8 cellular contexts compared by ENCODE assay signal in the genomic region with DNA sequence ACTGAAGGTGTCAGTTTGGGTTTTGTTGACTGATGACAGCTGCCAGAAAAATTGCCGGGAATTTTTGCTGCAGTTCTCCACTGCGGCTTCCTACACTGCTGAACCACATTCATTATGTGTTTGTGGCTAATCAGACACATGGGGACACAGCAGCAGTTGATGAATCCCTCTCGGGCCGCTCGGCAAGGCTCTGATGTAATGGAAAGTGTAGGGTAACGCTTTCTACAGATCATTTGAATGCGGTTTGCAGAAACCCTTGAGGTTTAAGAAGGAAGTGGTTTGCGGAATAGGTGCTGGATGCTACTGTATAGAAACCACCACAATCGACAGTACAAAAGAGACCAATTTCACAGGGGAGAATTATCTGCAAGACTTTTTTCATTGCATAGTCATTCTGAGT.
DNase-seq lines count a peak whose midpoint lies in the region; ATAC-seq and TF ChIP-seq lines count a peak whose summit lies in the region.

No MANE protein-coding gene starts in this region.

- H3K9me3 ChIP-seq in thyroid gland: no peaks in the 10 kb centered on the region

- peaks cover 9% of the 10 kb centered on the region for H3K9me3 Mint-ChIP-seq in stimulated activated naive CD8-positive, alpha-beta T cell treated with anti-CD3 and anti-CD28 coated beads, Interleukin-15, Interleukin-2, amounts not matched to agents 100 ng/mL and 50 ng/mL, for 24 hours

- H3K27me3 ChIP-seq in KMS-11 (ENCODE audit: insufficient read depth, low read depth): peaks cover 90% of the 10 kb centered on the region
- no peaks in the 10 kb centered on the region for H3K27me3 ChIP-seq in thyroid gland

- DNase-seq in EH (ENCODE audit: low read depth): peak; percentile 68
- DNase-seq in activated CD4-positive, alpha-beta T cell treated with anti-CD3 and anti-CD28 coated beads, Interleukin-2, amount 50 U/mL, for 1 hour: peak; percentile 25
- DNase-seq in fibroblast of pulmonary artery (ENCODE audit: low read depth): peak; percentile 41
- DNase-seq in thyroid gland: no peak
- DNase-seq in NCI-H1048 (lab: John Stamatoyannopoulos, UW): no peak

- WGBS in thyroid gland, 2 donors: 76 to 78% methylated on average over 9 of the region's 9 CpGs

- no peak for TF ChIP-seq CTCF in KMS-11 (conservative IDR thresholded peaks at IDR 0.05; ENCODE audit: low read depth, low read length)
- no peak for TF ChIP-seq CTCF in fibroblast of pulmonary artery (IDR thresholded peaks at IDR 0.05; ENCODE audit: low read length, missing control alignments)
- TF ChIP-seq CTCF in thyroid gland (IDR thresholded peaks at IDR 0.05): no peak

- no peak overlapping the region for H3K9ac ChIP-seq in KMS-11

- intact Hi-C loops in thyroid gland (cut with DNase I): no loop called here

- H3K36me3 ChIP-seq in KMS-11 (ENCODE audit: insufficient read depth): no peaks in the 10 kb centered on the region
- H3K36me3 ChIP-seq in thyroid gland: no peaks in the 10 kb centered on the region

- peaks cover 43% of the 10 kb centered on the region for H3K4me1 Mint-ChIP-seq in stimulated activated naive CD8-positive, alpha-beta T cell treated with anti-CD3 and anti-CD28 coated beads, Interleukin-15, Interleukin-2, amounts not matched to agents 100 ng/mL and 50 ng/mL, for 24 hours (ENCODE audit: low read depth)

- peak overlapping the region; percentile 37 for H3K4me2 ChIP-seq in KMS-11

- peaks cover 83% of the 10 kb centered on the region for H3K27me3 Mint-ChIP-seq in stimulated activated naive CD8-positive, alpha-beta T cell treated with anti-CD3 and anti-CD28 coated beads, Interleukin-15, Interleukin-2, amounts not matched to agents 100 ng/mL and 50 ng/mL, for 24 hours

- no peak overlapping the region for H3K4me3 ChIP-seq in KMS-11 (IDR thresholded peaks at IDR 0.05; ENCODE audit: insufficient read depth, low read depth, low read length)
- no peak overlapping the region for H3K4me3 ChIP-seq in fibroblast of pulmonary artery (replicated peaks; ENCODE audit: low read depth, low read length)
- no peak overlapping the region for H3K4me3 ChIP-seq in thyroid gland (replicated peaks in 1 of 3)

- peak overlapping the region; percentile 69 for H3K4me3 Mint-ChIP-seq in stimulated activated naive CD8-positive, alpha-beta T cell treated with anti-CD3 and anti-CD28 coated beads, Interleukin-15, Interleukin-2, amounts not matched to agents 100 ng/mL and 50 ng/mL, for 24 hours

- H2AFZ ChIP-seq in KMS-11 (ENCODE audit: low read depth): no peak overlapping the region

- H3K4me1 ChIP-seq in KMS-11 (ENCODE audit: low read depth, poor library complexity, severe bottlenecking) (peaks cover 18% of the 10 kb centered on the region), thyroid gland (peaks cover 10 to 11% of the 10 kb centered on the region in 2 donors)

- TF ChIP-seq POLR2A in thyroid gland (IDR thresholded peaks at IDR 0.05): no peak

- peak; percentile 100 for ATAC-seq in GM21526 (IDR thresholded peaks at IDR 0.05; ENCODE audit: low FRiP score, unreplicated experiment)

- H3K36me3 Mint-ChIP-seq in stimulated activated naive CD8-positive, alpha-beta T cell treated with anti-CD3 and anti-CD28 coated beads, Interleukin-15, Interleukin-2, amounts not matched to agents 100 ng/mL and 50 ng/mL, for 24 hours (ENCODE audit: low read depth): no peaks in the 10 kb centered on the region

- H3K79me2 ChIP-seq in KMS-11 (ENCODE audit: insufficient read depth, low read depth): no peaks in the 10 kb centered on the region

- peak overlapping the region; percentile 94 for H3K27ac Mint-ChIP-seq in stimulated activated naive CD8-positive, alpha-beta T cell treated with anti-CD3 and anti-CD28 coated beads, Interleukin-15, Interleukin-2, amounts not matched to agents 100 ng/mL and 50 ng/mL, for 24 hours

- peaks cover 6% of the 10 kb centered on the region; the same call in 1 of the 2 replicates for H4K20me1 ChIP-seq in KMS-11 (ENCODE audit: insufficient read depth)

- H3K27ac ChIP-seq in KMS-11: no peak overlapping the region
- no peak overlapping the region for H3K27ac ChIP-seq in thyroid gland

Comparison
In these comparisons a context has a peak if more than half of its experiments do, and no peak if none do; other contexts are left out.
1. DNase-seq: peak in EH (single experiment), activated CD4-positive, alpha-beta T cell treated with anti-CD3 and anti-CD28 coated beads, Interleukin-2, amount 50 U/mL, for 1 hour (single experiment) and fibroblast of pulmonary artery (single experiment); none in thyroid gland (0 of 2) and NCI-H1048 (single experiment).